ENCODE assay signal across 8 cellular contexts in the genomic region with DNA sequence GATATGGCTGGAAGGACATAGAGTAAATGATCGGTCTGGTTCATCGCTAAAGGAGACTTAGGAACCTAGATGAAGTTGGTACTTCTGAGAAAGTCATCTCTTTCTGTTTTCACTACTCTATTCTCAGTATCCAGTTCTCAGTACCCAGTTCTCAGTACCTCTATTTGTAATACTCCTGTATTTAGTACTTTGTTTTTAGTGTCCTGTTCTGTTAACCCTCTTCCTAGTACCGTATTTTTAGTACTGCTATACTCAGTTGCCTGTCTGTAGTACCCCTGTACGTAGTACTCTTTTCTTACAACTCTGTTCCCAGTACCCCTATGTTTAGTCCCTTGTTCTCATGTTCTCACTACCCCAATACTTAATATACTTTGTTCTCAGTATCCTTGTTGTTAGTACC. TPM values are rescaled to one million over a fixed set of nuclear protein-coding genes. Genes with fewer than 3 reads are reported as not detected.
DNase-seq lines count a peak whose midpoint lies in the region; ATAC-seq and TF ChIP-seq lines count a peak whose summit lies in the region.

No MANE protein-coding gene starts in this region.

- H3K4ac ChIP-seq in trophoblast cell (ENCODE audit: low read depth, low read length) = no peak overlapping the region

- H4K12ac ChIP-seq in trophoblast cell (ENCODE audit: low read depth, low read length) = no peak overlapping the region

- peaks cover 60% of the 10 kb centered on the region for H4K20me1 ChIP-seq in Loucy (ENCODE audit: insufficient read depth, low read length, poor library complexity, severe bottlenecking)

- H3K27ac ChIP-seq in dorsolateral prefrontal cortex (peak overlapping the region in 2 of 59 donors; percentile 88 to 93), trophoblast cell (ENCODE audit: low read depth, low read length) (no peak overlapping the region), body of pancreas (no peak overlapping the region)

- H3K4me2 ChIP-seq in Loucy (ENCODE audit: low read depth, low read length, poor library complexity, severe bottlenecking) = peak overlapping the region; percentile 98
- peak overlapping the region; percentile 99 for H3K4me2 ChIP-seq in trophoblast cell (ENCODE audit: low read length)

- H3K36me3 ChIP-seq in Loucy (ENCODE audit: insufficient read depth, low read length) (0 out of 2 replicates have a peak, but pooled peaks cover under 1% of the 10 kb centered on the region), trophoblast cell (ENCODE audit: control insufficient read depth in 1 of 2, insufficient read depth in 2 of 2, low read length in 2 of 2) (no peaks in the 10 kb centered on the region), body of pancreas (replicated peaks in 1 of 2; ENCODE audit: insufficient read depth in 1 of 2, low read depth in 2 of 2) (no peaks in the 10 kb centered on the region)

- intact Hi-C loops in dorsolateral prefrontal cortex (cut with DNase I) = no loop called here
- intact Hi-C loops in body of pancreas (cut with DNase I) = no loop called here

- H4K8ac ChIP-seq in trophoblast cell (ENCODE audit: low read depth, low read length) = no peak overlapping the region

- peaks cover 4% of the 10 kb centered on the region for H3K79me1 ChIP-seq in trophoblast cell (ENCODE audit: low read length)

- no peak overlapping the region for H2AK5ac ChIP-seq in trophoblast cell (ENCODE audit: low read length)

- ATAC-seq in GM18498 (IDR thresholded peaks at IDR 0.05; ENCODE audit: unreplicated experiment) (peak; percentile 48), GM21786 (IDR thresholded peaks at IDR 0.05; ENCODE audit: unreplicated experiment) (peak; percentile 62), body of pancreas (no peak)

- no peak overlapping the region for H3K18ac ChIP-seq in trophoblast cell (ENCODE audit: low read length)

- H4K91ac ChIP-seq in trophoblast cell (ENCODE audit: low read depth, low read length) = no peak overlapping the region

- TF ChIP-seq CTCF in Loucy (conservative IDR thresholded peaks at IDR 0.05; ENCODE audit: low read length) = no peak
- no peak for TF ChIP-seq CTCF in dorsolateral prefrontal cortex (IDR thresholded peaks at IDR 0.05 in 54 of 56, conservative IDR thresholded peaks at IDR 0.05 in 2 of 56; ENCODE audit: low read depth in 1 of 56, partially characterized antibody in 56 of 56)
- TF ChIP-seq CTCF in body of pancreas (IDR thresholded peaks at IDR 0.05) = no peak

- H3K79me2 ChIP-seq in Loucy (ENCODE audit: insufficient read depth, low read length) = peaks cover 62% of the 10 kb centered on the region
- H3K79me2 ChIP-seq in trophoblast cell (ENCODE audit: control insufficient read depth, insufficient read depth, low read length, poor library complexity) = no peaks in the 10 kb centered on the region

- H3K23ac ChIP-seq in trophoblast cell (ENCODE audit: low read length) = no peak overlapping the region

- H3K9me3 ChIP-seq in Loucy (ENCODE audit: insufficient read depth, low read depth, low read length) (no peaks in the 10 kb centered on the region), trophoblast cell (ENCODE audit: insufficient read depth, low read depth, low read length) (no peaks in the 10 kb centered on the region), body of pancreas (no peaks in the 10 kb centered on the region)

- no peak overlapping the region for H2BK5ac ChIP-seq in trophoblast cell (ENCODE audit: low read depth, low read length, poor library complexity)

- H3K27me3 ChIP-seq in Loucy (ENCODE audit: insufficient read depth, low read length, poor library complexity, severe bottlenecking) (no peaks in the 10 kb centered on the region), dorsolateral prefrontal cortex (no peaks in the 10 kb centered on the region), trophoblast cell (ENCODE audit: insufficient read depth, low read length) (no peaks in the 10 kb centered on the region), body of pancreas (no peaks in the 10 kb centered on the region)

- no peak overlapping the region for H2BK12ac ChIP-seq in trophoblast cell (ENCODE audit: low read length)

- H3K9ac ChIP-seq in Loucy (ENCODE audit: low read depth, low read length, poor library complexity, severe bottlenecking) (peak overlapping the region; percentile 83), trophoblast cell (ENCODE audit: low read length) (no peak overlapping the region)

- no peak for TF ChIP-seq POLR2A in body of pancreas (IDR thresholded peaks at IDR 0.05)

- H3K9me2 ChIP-seq in Loucy (replicated peaks; ENCODE audit: low read depth, low read length) = no peaks in the 10 kb centered on the region

- no peak overlapping the region for H2BK120ac ChIP-seq in trophoblast cell (ENCODE audit: insufficient read depth, low read length, poor library complexity)

- H3K4me1 ChIP-seq in Loucy (ENCODE audit: insufficient read depth, low read length, poor library complexity, severe bottlenecking) = peaks cover 57% of the 10 kb centered on the region
- peaks cover 3 to 5% of the 10 kb centered on the region in 2 experiments for H3K4me1 ChIP-seq in trophoblast cell (ENCODE audit: control insufficient read depth in 1 of 2, insufficient read depth in 2 of 2, low read length in 2 of 2)
- H3K4me1 ChIP-seq in body of pancreas = peaks cover 39% of the 10 kb centered on the region

- no peak overlapping the region for H2AFZ ChIP-seq in Loucy (ENCODE audit: low read length)
- H2AFZ ChIP-seq in trophoblast cell (ENCODE audit: insufficient read depth, low read length, poor library complexity) = no peak overlapping the region

- H3K14ac ChIP-seq in trophoblast cell (ENCODE audit: low read length) = no peak overlapping the region

- no CpG with 5 or more reads among the region's 4 CpGs for whole genome bisulfite sequencing in trophoblast cell (ENCODE audit: extremely low coverage, insufficient coverage, insufficient read length)
- 52 to 53% methylated on average over 4 of the region's 4 CpGs for WGBS in body of pancreas, 2 donors

- H3K4me3 ChIP-seq in Loucy (ENCODE audit: low read length, poor library complexity, severe bottlenecking) = peak overlapping the region; percentile 91
- peak overlapping the region; percentile 59 to 99 (median 89) for H3K4me3 ChIP-seq in dorsolateral prefrontal cortex
- no peak overlapping the region for H3K4me3 ChIP-seq in trophoblast cell (ENCODE audit: low read depth, low read length)
- H3K4me3 ChIP-seq in body of pancreas = peak overlapping the region in 1 of 2 donors; percentile 53

- no peaks in the 10 kb centered on the region for H3F3A ChIP-seq in Loucy (ENCODE audit: low read depth)

- DNase-seq in dorsolateral prefrontal cortex = no peak
- no peak for DNase-seq in trophoblast cell
- DNase-seq in amniotic stem cell (lab: John Stamatoyannopoulos, UW) = no peak
- DNase-seq in body of pancreas = no peak
- DNase-seq in cerebellum (ENCODE audit: low spot score) = no peak

RNA-seq across cellular contexts. Expression of gene RFXAP, which starts 1.2 kb away (rescaled TPM):
- 10 to 100 TPM in 67 of 120 experiments, 1 to 10 TPM in 53; 5.9 to 16.4 (median 10.2) TPM for total RNA-seq in dorsolateral prefrontal cortex
- 3.0 TPM in 2 replicates for polyA plus RNA-seq in trophoblast cell (2013)
- 1 to 10 TPM in 1 of 2 donors, under 1 TPM in 1; 0.33 to 7.0 TPM for total RNA-seq in body of pancreas
- total RNA-seq in cerebellum = 18.0 TPM
